ENCODE assay signal across 26 cellular contexts in the genomic region with DNA sequence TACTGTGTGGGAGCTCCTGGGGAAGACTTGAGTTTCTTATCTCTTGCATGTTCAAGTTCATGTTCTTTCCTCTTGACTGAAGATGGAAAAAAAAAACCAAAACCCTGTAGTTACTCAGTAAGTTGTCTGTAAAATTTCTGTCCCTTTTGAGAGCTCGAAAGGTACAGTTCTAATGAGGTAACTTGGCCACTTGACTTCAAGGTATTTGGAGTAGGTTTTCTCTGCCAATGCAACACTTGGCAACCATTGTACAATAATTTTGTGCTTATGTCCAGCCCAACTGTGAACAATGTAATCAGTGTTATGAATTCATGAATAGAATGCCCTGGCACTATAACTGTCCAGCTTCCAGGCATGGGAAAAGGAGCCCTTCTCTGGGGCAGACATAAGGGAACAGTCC.
"Had no signal": no experiment of that assay in that cellular context is flagged by ENCODE, and none has a peak within 500 bp of the region (broad histone marks: within the 10 kb centered on the region; RNA-seq: fewer than 3 reads in every experiment).

No MANE protein-coding gene starts in this region.

- H3K4me3 ChIP-seq: Peyer's patch had no signal

- H3K36me3 ChIP-seq: Peyer's patch had no signal

- H3K4me1 ChIP-seq: Peyer's patch had no signal

- H3K27me3 ChIP-seq: Peyer's patch had no signal

- H3K27ac ChIP-seq: Peyer's patch, VCaP had no signal

- ATAC-seq: activated naive CD8-positive, alpha-beta T cell treated with anti-CD3 and anti-CD28 coated beads, Interleukin-2, amount 50 U/mL, for 24 hours; activated T-cell treated with anti-CD3 and anti-CD28 coated beads, Interleukin-2, amount 50 U/mL, for 4 hours; PC-3 had no signal

- H3K9me3 ChIP-seq: Peyer's patch had no signal

- DNase-seq: activated B cell treated with CpG ODN at 0.5 μM for 24 hours; activated CD4-positive, alpha-beta memory T cell treated with anti-CD3 and anti-CD28 coated beads for 36 hours; activated CD4-positive, alpha-beta T cell treated with anti-CD3 and anti-CD28 coated beads for 4 hours; activated CD4-positive, alpha-beta T cell treated with anti-CD3 and anti-CD28 coated beads, Interleukin-2, amount 50 U/mL, for 1 hour; activated CD4-positive, CD25-positive, alpha-beta regulatory T cell treated with anti-CD3 and anti-CD28 coated beads, Interleukin-2, amount 50 U/mL, for 72 hours; activated CD8-positive, alpha-beta memory T cell treated with anti-CD3 and anti-CD28 coated beads, Interleukin-2, amount 50 U/mL, for 4 hours; activated naive CD4-positive, alpha-beta T cell treated with anti-CD3 and anti-CD28 coated beads, Interleukin-2, amount 10 ng/mL, durations not matched to agents 7 days and 5 days; activated naive CD8-positive, alpha-beta T cell treated with anti-CD3 and anti-CD28 coated beads, Interleukin-2, amount 50 U/mL, for 24 hours; activated T-cell treated with anti-CD3 and anti-CD28 coated beads for 4 hours; activated T-cell treated with anti-CD3 and anti-CD28 coated beads, Interleukin-2, amount 50 U/mL, for 4 hours; anterior cingulate cortex; NCI-H1092 treated with DMSO at 0.1 percent for 48 hours; NCI-H1417 treated with DMSO at 0.1 percent for 48 hours; NCI-H1930; NCI-H2081 treated with DMSO at 0.1 percent for 48 hours; NCI-H345; NCI-H524 treated with DMSO at 0.1 percent for 48 hours; PC-3; Peyer's patch; RPMI8226; SIG-M5; SW 1271; T-helper 1 cell; T-helper 2 cell; T-helper 9 cell had no signal
